8 cellular contexts compared by ENCODE assay signal in genomic region chr17:74453665-74454196, GRCh38. TPM values are rescaled to one million over a fixed set of nuclear protein-coding genes. Genes with fewer than 3 reads are reported as not detected.
DNase-seq lines count a peak whose midpoint lies in the region; ATAC-seq and TF ChIP-seq lines count a peak whose summit lies in the region.
"Had no signal": no experiment of that assay in that cellular context is flagged by ENCODE, and none has a peak within 500 bp of the region (broad histone marks: within the 10 kb centered on the region; RNA-seq: fewer than 3 reads in every experiment).

No MANE protein-coding gene starts in this region.

- H3K4me3 Mint-ChIP-seq in memory B cell: no peak overlapping the region
- peak overlapping the region; percentile 51 to 55 for H3K4me3 Mint-ChIP-seq in stimulated activated naive CD8-positive, alpha-beta T cell treated with anti-CD3 and anti-CD28 coated beads, Interleukin-15, amount 100 ng/mL, for 72 hours

- H3K27me3 Mint-ChIP-seq in memory B cell: peaks cover 11% of the 10 kb centered on the region
- peaks cover 14% of the 10 kb centered on the region for H3K27me3 Mint-ChIP-seq in stimulated activated naive CD8-positive, alpha-beta T cell treated with anti-CD3 and anti-CD28 coated beads, Interleukin-15, amount 100 ng/mL, for 72 hours

- no peak for TF ChIP-seq POLR2A in GM18505 (IDR thresholded peaks at IDR 0.05; ENCODE audit: borderline replicate concordance, extremely low read depth, insufficient read depth, insufficient read length)

- peak; percentile 81 for ATAC-seq in GM18505 (IDR thresholded peaks at IDR 0.05; ENCODE audit: unreplicated experiment)
- peak; percentile 26 for ATAC-seq in HG02885 (IDR thresholded peaks at IDR 0.05; ENCODE audit: poor library complexity, unreplicated experiment)
- ATAC-seq in memory B cell (ENCODE audit: low read depth): peak; percentile 85
- ATAC-seq in stimulated activated naive CD8-positive, alpha-beta T cell treated with anti-CD3 and anti-CD28 coated beads, Interleukin-15, amount 100 ng/mL, for 72 hours: peak; percentile 94

- DNase-seq in SK-MEL-5 (ENCODE audit: low read depth, low spot score): peak; percentile 86
- DNase-seq in cerebellum (ENCODE audit: low spot score): peak; percentile 90
- DNase-seq in memory B cell (ENCODE audit: low spot score in 2 of 2): no peak
- DNase-seq in stimulated activated naive CD8-positive, alpha-beta T cell treated with anti-CD3 and anti-CD28 coated beads, Interleukin-15, amount 100 ng/mL, for 72 hours: peak in 1 of 2 donors; percentile 67
- no peak for DNase-seq in kidney glomerular epithelial cell (lab: John Stamatoyannopoulos, UW)

- H3K9me3 Mint-ChIP-seq in memory B cell: no peaks in the 10 kb centered on the region
- H3K9me3 Mint-ChIP-seq in stimulated activated naive CD8-positive, alpha-beta T cell treated with anti-CD3 and anti-CD28 coated beads, Interleukin-15, amount 100 ng/mL, for 72 hours: no peaks in the 10 kb centered on the region

- H3K36me3 Mint-ChIP-seq in memory B cell: no peaks in the 10 kb centered on the region

- no peak overlapping the region for H3K27ac Mint-ChIP-seq in memory B cell
- no peak overlapping the region for H3K27ac Mint-ChIP-seq in stimulated activated naive CD8-positive, alpha-beta T cell treated with anti-CD3 and anti-CD28 coated beads, Interleukin-15, amount 100 ng/mL, for 72 hours

- peaks cover 16% of the 10 kb centered on the region for H3K4me1 Mint-ChIP-seq in memory B cell
- peaks cover 37% of the 10 kb centered on the region for H3K4me1 Mint-ChIP-seq in stimulated activated naive CD8-positive, alpha-beta T cell treated with anti-CD3 and anti-CD28 coated beads, Interleukin-15, amount 100 ng/mL, for 72 hours

- in situ Hi-C loops in SK-MEL-5 (cut with HindIII; ENCODE audit: low pct_unique_long_range_greater_than_20kb, low sequenced_read_pairs): no loop called here

RNA-seq across cellular contexts. Expression of gene CD300A, which starts 12.7 kb away (rescaled TPM):
- total RNA-seq in SK-MEL-5 (2014; rRNA removed; shearing (Covaris generic)): not detected in 2 replicates
- not detected in 2 replicates for polyA plus RNA-seq in SK-MEL-5 (2015; cell fraction: cytosol; rRNA removed)
- not detected in 2 replicates for polyA plus RNA-seq in SK-MEL-5 (2015; cell fraction: nucleus; rRNA removed)
- 2.6 TPM for total RNA-seq in cerebellum
- total RNA-seq: SJSA1 had no signal

RNA-seq across cellular contexts. Expression of gene GPRC5C, which starts 21.8 kb away (rescaled TPM):
- 0.45 TPM in 1 of 2 replicates, not detected in the other for total RNA-seq in SK-MEL-5 (2014; rRNA removed; shearing (Covaris generic))
- polyA plus RNA-seq in SK-MEL-5 (2015; cell fraction: cytosol; rRNA removed): 0.44 and 0.94 TPM in 2 replicates
- 0.22 TPM in 1 of 2 replicates, not detected in the other for polyA plus RNA-seq in SK-MEL-5 (2015; cell fraction: nucleus; rRNA removed)
- total RNA-seq in cerebellum: 6.4 TPM

Comparison
In these comparisons a context has a peak if more than half of its experiments do, and no peak if none do; other contexts are left out.
1. ATAC-seq: peak in every context shown above with its lines; median percentile 94 in stimulated activated naive CD8-positive, alpha-beta T cell treated with anti-CD3 and anti-CD28 coated beads, Interleukin-15, amount 100 ng/mL, for 72 hours; 85 in memory B cell; 81 in GM18505; 26 in HG02885.
2. DNase-seq: peak in SK-MEL-5 (single experiment) and cerebellum (single experiment); none in memory B cell (0 of 2) and kidney glomerular epithelial cell (single experiment).